17 cellular contexts compared by ENCODE assay signal in the genomic region with DNA sequence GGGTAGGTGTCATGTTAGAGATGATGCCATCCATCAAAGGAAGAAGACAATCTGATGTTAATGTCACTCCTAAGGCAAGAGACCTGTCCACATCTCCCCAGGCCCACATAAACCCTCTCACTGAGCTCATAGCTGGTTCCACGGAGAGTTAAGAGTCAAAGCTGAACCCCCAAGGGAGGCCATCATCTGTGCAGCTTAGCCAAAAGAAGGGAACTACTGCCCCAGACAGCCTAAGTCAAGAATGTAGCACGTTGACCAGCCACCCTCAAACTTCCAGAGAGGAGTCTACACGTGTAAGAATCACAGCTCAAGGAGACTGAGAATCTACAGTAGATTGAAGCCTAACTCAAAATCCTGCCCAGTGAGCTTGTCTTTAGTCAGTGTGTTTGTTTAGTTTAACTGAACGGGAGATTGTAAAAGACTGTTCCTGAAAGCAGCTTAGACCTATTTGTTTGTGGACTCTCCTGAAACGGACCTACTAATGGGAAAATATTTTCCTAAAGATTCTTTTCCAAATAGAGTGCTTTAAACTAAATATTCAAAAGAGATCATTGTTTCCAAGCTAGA.
DNase-seq lines count a peak whose midpoint lies in the region; ATAC-seq, FAIRE-seq and TF ChIP-seq lines count a peak whose summit lies in the region.
"Had no signal": no experiment of that assay in that cellular context is flagged by ENCODE, and none has a peak within 500 bp of the region (broad histone marks: within the 10 kb centered on the region; RNA-seq: fewer than 3 reads in every experiment).

No MANE protein-coding gene starts in this region.

- H3K4me2 ChIP-seq in HepG2 (ENCODE audit: low read depth, low read length) = peak overlapping the region; percentile 22
- no peak overlapping the region for H3K4me2 ChIP-seq in GM23248 (ENCODE audit: unreplicated experiment)

- H3K9me2 ChIP-seq in GM23248 (ENCODE audit: insufficient read depth) = no peaks in the 10 kb centered on the region

- CTCF ChIA-PET in HepG2 (lab: Yijun Ruan, JAX; ENCODE audit: low intra/inter-chr PET ratio, low total read pairs) = no interaction called here

- H3K4me1 ChIP-seq in heart left ventricle (peaks cover 0 to 4% (median under 1%) of the 10 kb centered on the region in 12 donors), HepG2 (ENCODE audit: insufficient read depth, low read length) (peaks cover 9% of the 10 kb centered on the region), GM23248 (ENCODE audit: insufficient read depth) (no peaks in the 10 kb centered on the region)

- DNase-seq in cardiac septum (ENCODE audit: low spot score) (peak; percentile 58), heart left ventricle (no peak), HepG2 (ENCODE audit: low spot score) (no peak), NCI-H69 (lab: John Stamatoyannopoulos, UW) (no peak), RPMI8226 (no peak), AG08395 (ENCODE audit: low spot score) (no peak), GM23248 (no peak)
- DNase-seq: HFFc6; KG1; NCI-H1930; NCI-H2171 treated with DMSO at 0.1 percent for 48 hours; NK-92 treated with Interleukin-12 subunit alpha and Interleukin-12 subunit beta, amount 100 ng/mL, for 24 hours; SIG-M5 had no signal

- TF ChIP-seq RAD21 in HepG2 (CRISPR knock-in tag; IDR thresholded peaks at IDR 0.05) = no peak

- no peak for TF ChIP-seq EP300 in HepG2 (IDR thresholded peaks at IDR 0.05; ENCODE audit: low read depth in 2 of 2, low read length in 2 of 2)
- no peak for TF ChIP-seq EP300 in HepG2 (CRISPR knock-in tag; IDR thresholded peaks at IDR 0.05; ENCODE audit: borderline replicate concordance)

- H3K27ac ChIP-seq in heart left ventricle (no peak overlapping the region), VCaP (peak overlapping the region; percentile 64), HepG2 (ENCODE audit: extremely low read length, insufficient read depth, low read length) (no peak overlapping the region), GM23248 (no peak overlapping the region)

- H4K20me1 ChIP-seq in HepG2 (ENCODE audit: insufficient read depth, low read length) (no peaks in the 10 kb centered on the region), GM23248 (ENCODE audit: insufficient read depth) (no peaks in the 10 kb centered on the region)

- peaks cover 0 to 30% (median 0%) of the 10 kb centered on the region in 9 donors for H3K27me3 ChIP-seq in heart left ventricle
- H3K27me3 ChIP-seq in HepG2 (ENCODE audit: control insufficient read depth in 1 of 2, insufficient read depth in 2 of 2, low read length in 2 of 2) = peaks cover 0 to 8% of the 10 kb centered on the region in 2 experiments; a peak in 2 of 5 replicates
- peaks cover 3% of the 10 kb centered on the region; the same call in 1 of the 2 replicates for H3K27me3 ChIP-seq in GM23248 (replicated peaks; ENCODE audit: insufficient read depth)

- H2AFZ ChIP-seq in HepG2 (ENCODE audit: low read length) (peak overlapping the region; percentile 91), GM23248 (no peak overlapping the region)

- no peaks in the 10 kb centered on the region for H3F3A ChIP-seq in GM23248 (ENCODE audit: insufficient read depth)

- H3K79me2 ChIP-seq in HepG2 (ENCODE audit: insufficient read depth, low read length) = no peaks in the 10 kb centered on the region
- H3K79me2 ChIP-seq in GM23248 (ENCODE audit: insufficient read depth) = no peaks in the 10 kb centered on the region

- H3K4me3 ChIP-seq in heart left ventricle = no peak overlapping the region
- H3K4me3 ChIP-seq in HepG2 (replicated peaks in 1 of 3; ENCODE audit: insufficient read depth in 1 of 3, low read depth in 2 of 3, low read length in 3 of 3) = no peak overlapping the region
- H3K4me3 ChIP-seq in GM23248 = no peak overlapping the region

- POLR2A ChIA-PET in HepG2 (lab: Yijun Ruan, JAX) = interaction anchor here (0.7 kb wide), 1 partner anchor 10 kb away, joined by 3 read pairs; no protein-coding TSS in a partner anchor

- no TSS peak for BruUV-seq in HepG2 (replicated peaks; lab: Mats Ljungman, UMichigan)

- H3K9ac ChIP-seq in HepG2 (ENCODE audit: insufficient read depth, low read depth, low read length) (no peak overlapping the region), GM23248 (no peak overlapping the region)

- H3K9me3 ChIP-seq in heart left ventricle = peaks cover 0 to under 1% (median 0%) of the 10 kb centered on the region in 12 donors
- no peaks in the 10 kb centered on the region for H3K9me3 ChIP-seq in HepG2 (ENCODE audit: low read length)
- H3K9me3 ChIP-seq in GM23248 (ENCODE audit: low read depth) = no peaks in the 10 kb centered on the region
- H3K9me3 ChIP-seq: Caco-2 had no signal

- in situ Hi-C loops in HepG2 (cut with HindIII; ENCODE audit: extremely low pct_ligation_motif_present, low pct_unique_long_range_greater_than_20kb) (no loop called here), GM23248 (cut with MboI) (no loop called here)

- 36 to 48% (median 47%) methylated on average over 5 of the region's 5 CpGs for WGBS in heart left ventricle, 4 donors
- WGBS in HepG2 (ENCODE audit: low lambda C conversion rate) = 8% methylated on average over 5 of the region's 5 CpGs
- 16 to 17% methylated on average over 5 of the region's 5 CpGs for WGBS in GM23248 (ENCODE audit: low coverage in 1 of 2, low lambda C conversion rate in 2 of 2, missing lambda C conversion rate in 2 of 2), 2 experiments

- no peaks in the 10 kb centered on the region for H3K36me3 ChIP-seq in heart left ventricle
- no peaks in the 10 kb centered on the region for H3K36me3 ChIP-seq in HepG2 (replicated peaks in 1 of 2; ENCODE audit: control insufficient read depth in 1 of 2, insufficient read depth in 2 of 2, low read length in 2 of 2)
- no peaks in the 10 kb centered on the region for H3K36me3 ChIP-seq in GM23248 (ENCODE audit: low read depth)

- TF ChIP-seq CTCF in heart left ventricle (IDR thresholded peaks at IDR 0.05) (no peak), VCaP (conservative IDR thresholded peaks at IDR 0.05) (no peak), HepG2 (CRISPR knock-in tag; IDR thresholded peaks at IDR 0.05) (no peak)

- ATAC-seq in heart left ventricle = no peak
- ATAC-seq in HepG2 = no peak

- intact Hi-C loops in cardiac septum (cut with DNase I) = no loop called here
- intact Hi-C loops in heart left ventricle (cut with DNase I) = no loop called here
- intact Hi-C loops in HepG2 (cut with micrococcal nuclease; ENCODE audit: unreplicated experiment) = no loop called here

- no peak for FAIRE-seq in HepG2 (lab: Jason Lieb, UNC)
- FAIRE-seq: A204.1, RCC 7860 had no signal

- TF ChIP-seq POLR2A in heart left ventricle (IDR thresholded peaks at IDR 0.05) (no peak), HepG2 (IDR thresholded peaks at IDR 0.05; ENCODE audit: insufficient read depth in 1 of 2, low read depth in 2 of 2, low read length in 2 of 2) (no peak)

TF ChIP-seq in HepG2, 621 proteins besides CTCF, POLR2A, EP300 and RAD21:
- TF ChIP-seq ZNF343 (CRISPR knock-in tag; IDR thresholded peaks at IDR 0.05) = no peak
- TF ChIP-seq MAFK (conservative IDR thresholded peaks at IDR 0.05 in 1 of 2, IDR thresholded peaks at IDR 0.05 in 1 of 2; ENCODE audit: low read length in 2 of 2) = no peak
- TF ChIP-seq, protein P1, sequence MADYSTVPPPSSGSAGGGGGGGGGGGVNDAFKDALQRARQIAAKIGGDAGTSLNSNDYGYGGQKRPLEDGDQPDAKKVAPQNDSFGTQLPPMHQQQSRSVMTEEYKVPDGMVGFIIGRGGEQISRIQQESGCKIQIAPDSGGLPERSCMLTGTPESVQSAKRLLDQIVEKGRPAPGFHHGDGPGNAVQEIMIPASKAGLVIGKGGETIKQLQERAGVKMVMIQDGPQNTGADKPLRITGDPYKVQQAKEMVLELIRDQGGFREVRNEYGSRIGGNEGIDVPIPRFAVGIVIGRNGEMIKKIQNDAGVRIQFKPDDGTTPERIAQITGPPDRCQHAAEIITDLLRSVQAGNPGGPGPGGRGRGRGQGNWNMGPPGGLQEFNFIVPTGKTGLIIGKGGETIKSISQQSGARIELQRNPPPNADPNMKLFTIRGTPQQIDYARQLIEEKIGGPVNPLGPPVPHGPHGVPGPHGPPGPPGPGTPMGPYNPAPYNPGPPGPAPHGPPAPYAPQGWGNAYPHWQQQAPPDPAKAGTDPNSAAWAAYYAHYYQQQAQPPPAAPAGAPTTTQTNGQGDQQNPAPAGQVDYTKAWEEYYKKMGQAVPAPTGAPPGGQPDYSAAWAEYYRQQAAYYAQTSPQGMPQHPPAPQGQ (CRISPR knock-in tag; IDR thresholded peaks at IDR 0.05; ENCODE audit: borderline replicate concordance) = no peak
- TF ChIP-seq KLF12 (CRISPR knock-in tag; IDR thresholded peaks at IDR 0.05; ENCODE audit: borderline replicate concordance) = no peak
